ENCODE assay signal across 13 cellular contexts in the genomic region with DNA sequence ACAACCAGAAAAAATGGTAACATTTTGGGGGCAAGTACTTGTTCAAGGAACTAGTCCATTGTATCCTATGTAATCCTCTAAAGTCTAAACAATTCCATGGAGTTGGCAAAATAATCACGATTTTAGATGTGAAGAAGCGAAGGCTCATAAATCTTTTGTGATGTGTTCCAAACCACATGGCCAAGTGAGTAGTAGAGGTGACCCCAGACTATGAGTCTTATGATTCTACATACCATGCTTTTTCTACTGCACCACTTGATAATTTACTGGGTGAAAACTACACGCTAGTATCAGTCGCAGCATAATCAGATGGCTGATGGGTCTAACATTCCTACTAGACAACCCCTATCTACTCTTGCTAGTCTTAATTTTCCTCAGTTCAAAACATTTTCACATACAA.
DNase-seq lines count a peak whose midpoint lies in the region; ATAC-seq, FAIRE-seq and TF ChIP-seq lines count a peak whose summit lies in the region.
"Had no signal": no experiment of that assay in that cellular context is flagged by ENCODE, and none has a peak within 500 bp of the region (broad histone marks: within the 10 kb centered on the region; RNA-seq: fewer than 3 reads in every experiment).

No MANE protein-coding gene starts in this region.

- H3K4me1 ChIP-seq in adipocyte (ENCODE audit: control insufficient read depth, insufficient read depth, low read length) = peaks cover 49% of the 10 kb centered on the region
- peaks cover 47% of the 10 kb centered on the region for H3K4me1 ChIP-seq in osteoblast (ENCODE audit: insufficient read depth, low read length)
- peaks cover 0 to 46% (median 31%) of the 10 kb centered on the region in 4 donors for H3K4me1 ChIP-seq in sigmoid colon
- H3K4me1 ChIP-seq in aorta (ENCODE audit: control insufficient read depth in 1 of 2, insufficient read depth in 2 of 2, low read length in 2 of 2) = peaks cover 2 to 3% of the 10 kb centered on the region in 2 donors
- H3K4me1 ChIP-seq: BLaER1 treated with 17β-estradiol and CSF1 and Interleukin-3, amounts not matched to agents 10 nM and 100 nM had no signal

- TF ChIP-seq POLR2A in H54 (IDR thresholded peaks at IDR 0.05; ENCODE audit: low read depth, low read length) (no peak), sigmoid colon (IDR thresholded peaks at IDR 0.05) (no peak)

- no peak overlapping the region for H2AFZ ChIP-seq in osteoblast (ENCODE audit: low read length)

- WGBS in sigmoid colon, 2 donors = 85 to 91% methylated on average over 4 of the region's 4 CpGs
- WGBS in aorta, 2 donors = 90 to 91% methylated on average over 4 of the region's 4 CpGs

- H4K20me1 ChIP-seq in osteoblast (ENCODE audit: insufficient read depth, low read length) = no peaks in the 10 kb centered on the region
- H4K20me1 ChIP-seq: BLaER1 treated with 17β-estradiol and CSF1 and Interleukin-3, amounts not matched to agents 10 nM and 100 nM had no signal

- peak; percentile 78 for FAIRE-seq in H54 (lab: Jason Lieb, UNC)
- FAIRE-seq: GM12892, K562 had no signal

- H3K27ac ChIP-seq in osteoblast (ENCODE audit: low read depth, low read length) = peak overlapping the region; percentile 85
- H3K27ac ChIP-seq in sigmoid colon = peak overlapping the region in 2 of 4 donors; percentile 47 to 49
- no peak overlapping the region for H3K27ac ChIP-seq in aorta (ENCODE audit: low read depth in 1 of 2, low read length in 2 of 2)
- H3K27ac ChIP-seq: BLaER1 treated with 17β-estradiol and CSF1 and Interleukin-3, amounts not matched to agents 10 nM and 100 nM had no signal

- ATAC-seq in aorta (ENCODE audit: low FRiP score) = no peak
- ATAC-seq: K562 had no signal

- H3K36me3 ChIP-seq in adipocyte (ENCODE audit: control insufficient read depth, insufficient read depth, low read length, severe bottlenecking) (no peaks in the 10 kb centered on the region), osteoblast (ENCODE audit: insufficient read depth, low read length) (no peaks in the 10 kb centered on the region), sigmoid colon (no peaks in the 10 kb centered on the region), aorta (ENCODE audit: control insufficient read depth in 1 of 2, insufficient read depth in 2 of 2, low read length in 1 of 2) (no peaks in the 10 kb centered on the region)
- H3K36me3 ChIP-seq: BLaER1 treated with 17β-estradiol and CSF1 and Interleukin-3, amounts not matched to agents 10 nM and 100 nM had no signal

- H3K4me2 ChIP-seq in osteoblast (ENCODE audit: insufficient read depth, low read length) = peak overlapping the region; percentile 8
- H3K4me2 ChIP-seq: BLaER1 treated with 17β-estradiol and CSF1 and Interleukin-3, amounts not matched to agents 10 nM and 100 nM had no signal

- no peak for TF ChIP-seq EP300 in sigmoid colon (IDR thresholded peaks at IDR 0.05)

- no peaks in the 10 kb centered on the region for H3K79me2 ChIP-seq in osteoblast (ENCODE audit: insufficient read depth, low read length)

- intact Hi-C loops in sigmoid colon (cut with DNase I) (no loop called here), aorta (cut with DNase I) (loop anchor here in 1 of 2 donors (10.0 kb wide), 1 partner anchor 462 kb away; no protein-coding TSS in a partner anchor)

- H3K4me3 ChIP-seq in adipocyte (ENCODE audit: low read length) = no peak overlapping the region
- H3K4me3 ChIP-seq in fibroblast of mammary gland (ENCODE audit: control insufficient read depth, low read depth, low read length) = no peak overlapping the region
- H3K4me3 ChIP-seq in osteoblast (ENCODE audit: insufficient read depth, low read length) = no peak overlapping the region
- H3K4me3 ChIP-seq in sigmoid colon = no peak overlapping the region
- H3K4me3 ChIP-seq in aorta (ENCODE audit: low read length in 2 of 2) = no peak overlapping the region
- H3K4me3 ChIP-seq: BLaER1 treated with 17β-estradiol and CSF1 and Interleukin-3, amounts not matched to agents 10 nM and 100 nM; K562 had no signal

- H3K27me3 ChIP-seq in adipocyte (replicated peaks; ENCODE audit: control insufficient read depth, insufficient read depth, low read length) (no peaks in the 10 kb centered on the region), osteoblast (ENCODE audit: insufficient read depth, low read length) (no peaks in the 10 kb centered on the region), sigmoid colon (no peaks in the 10 kb centered on the region), aorta (ENCODE audit: control insufficient read depth in 1 of 2, insufficient read depth in 2 of 2, low read length in 1 of 2) (no peaks in the 10 kb centered on the region)
- H3K27me3 ChIP-seq: BLaER1 treated with 17β-estradiol and CSF1 and Interleukin-3, amounts not matched to agents 10 nM and 100 nM had no signal

- TF ChIP-seq CTCF in fibroblast of mammary gland (conservative IDR thresholded peaks at IDR 0.05; ENCODE audit: control insufficient read depth, insufficient read depth, low read depth, low read length) (no peak), osteoblast (IDR thresholded peaks at IDR 0.05; ENCODE audit: extremely low read depth, low read depth, low read length) (no peak), sigmoid colon (IDR thresholded peaks at IDR 0.05) (no peak)

- H3K9ac ChIP-seq in adipocyte (ENCODE audit: low read length) = peak overlapping the region; percentile 25
- H3K9ac ChIP-seq: BLaER1 treated with 17β-estradiol and CSF1 and Interleukin-3, amounts not matched to agents 10 nM and 100 nM had no signal

- DNase-seq in H54 (ENCODE audit: insufficient read length, low spot score) (no peak), adipocyte (ENCODE audit: low read depth) (no peak), fibroblast of mammary gland (ENCODE audit: low read depth) (peak; percentile 23), osteoblast (ENCODE audit: insufficient read length, low spot score, missing footprints) (no peak), NCI-H748 (lab: John Stamatoyannopoulos, UW; ENCODE audit: unreplicated experiment) (no peak), sigmoid colon (no peak), aorta (no peak)
- DNase-seq in stimulated activated naive CD4-positive, alpha-beta T cell treated with Interleukin-2 at 50 U/mL for 16 hours (lab: John Stamatoyannopoulos, UW) = no peak
- DNase-seq: CD8-positive, alpha-beta memory T cell; H9 had no signal

- no peaks in the 10 kb centered on the region for H3K9me3 ChIP-seq in adipocyte (ENCODE audit: control insufficient read depth, low read length)
- H3K9me3 ChIP-seq in osteoblast (ENCODE audit: low read depth, low read length) = no peaks in the 10 kb centered on the region
- H3K9me3 ChIP-seq in sigmoid colon = no peaks in the 10 kb centered on the region
- H3K9me3 ChIP-seq in aorta (ENCODE audit: control insufficient read depth, low read length) = no peaks in the 10 kb centered on the region
- H3K9me3 ChIP-seq: BLaER1 treated with 17β-estradiol and CSF1 and Interleukin-3, amounts not matched to agents 10 nM and 100 nM had no signal
